8 cellular contexts compared by ENCODE assay signal in genomic region chr5:1801954-1802295, GRCh38. TPM values are rescaled to one million over a fixed set of nuclear protein-coding genes. Genes with fewer than 3 reads are reported as not detected.
DNase-seq lines count a peak whose midpoint lies in the region; ATAC-seq and TF ChIP-seq lines count a peak whose summit lies in the region.

No MANE protein-coding gene starts in this region.

- peaks cover 43 to 62% (median 59%) of the 10 kb centered on the region in 11 experiments for H4K20me1 ChIP-seq in BLaER1 treated with 17β-estradiol and CSF1 and Interleukin-3, amounts not matched to agents 10 nM and 100 nM

- no peaks in the 10 kb centered on the region for H3K9me3 ChIP-seq in BLaER1 treated with 17β-estradiol and CSF1 and Interleukin-3, amounts not matched to agents 10 nM and 100 nM (replicated peaks in 1 of 11)
- H3K9me3 ChIP-seq in HUES48 (ENCODE audit: control insufficient read depth, insufficient read depth, low read length), result no peaks in the 10 kb centered on the region
- H3K9me3 ChIP-seq in testis, result no peaks in the 10 kb centered on the region

- TF ChIP-seq CTCF in testis (IDR thresholded peaks at IDR 0.05), result no peak

- WGBS in testis, 2 donors, result 12 to 14% methylated on average over 7 of the region's 7 CpGs

- H3K9ac ChIP-seq in BLaER1 treated with 17β-estradiol and CSF1 and Interleukin-3, amounts not matched to agents 10 nM and 100 nM, result peak overlapping the region; percentile 89 to 97 (median 94)
- H3K9ac ChIP-seq in HUES48 (ENCODE audit: low read depth, low read length), result peak overlapping the region; percentile 97

- intact Hi-C loops in testis (cut with DNase I; ENCODE audit: low total_unique reads), result no loop called here

- H3K4me3 ChIP-seq in BLaER1 treated with 17β-estradiol and CSF1 and Interleukin-3, amounts not matched to agents 10 nM and 100 nM, result peak overlapping the region; percentile 70 to 99 (median 94)
- H3K4me3 ChIP-seq in HUES48 (ENCODE audit: low read depth, low read length) (peak overlapping the region; percentile 100), testis (peak overlapping the region; percentile 69 to 92)

- H3K9me3 Mint-ChIP-seq in activated naive CD4-positive, alpha-beta T cell treated with anti-CD3 and anti-CD28 coated beads, Interleukin-2, amount 50 U/mL, for 72 hours, result no peaks in the 10 kb centered on the region

- peaks cover 42 to 51% of the 10 kb centered on the region in 2 donors for H3K36me3 Mint-ChIP-seq in activated naive CD4-positive, alpha-beta T cell treated with anti-CD3 and anti-CD28 coated beads, Interleukin-2, amount 50 U/mL, for 72 hours

- H3K27me3 ChIP-seq in BLaER1 treated with 17β-estradiol and CSF1 and Interleukin-3, amounts not matched to agents 10 nM and 100 nM, result peaks cover 0 to 36% (median 0%) of the 10 kb centered on the region in 11 experiments; a peak in 3 of 22 replicates
- no peaks in the 10 kb centered on the region for H3K27me3 ChIP-seq in HUES48 (ENCODE audit: control insufficient read depth, insufficient read depth, low read length)
- no peaks in the 10 kb centered on the region for H3K27me3 ChIP-seq in testis

- no peak for ATAC-seq in activated naive CD4-positive, alpha-beta T cell treated with anti-CD3 and anti-CD28 coated beads, Interleukin-2, amount 50 U/mL, for 72 hours

- H3K4me2 ChIP-seq in BLaER1 treated with 17β-estradiol and CSF1 and Interleukin-3, amounts not matched to agents 10 nM and 100 nM, result peak overlapping the region; percentile 85 to 100 (median 96)

- peaks cover 31 to 50% (median 46%) of the 10 kb centered on the region in 10 experiments for H3K4me1 ChIP-seq in BLaER1 treated with 17β-estradiol and CSF1 and Interleukin-3, amounts not matched to agents 10 nM and 100 nM
- H3K4me1 ChIP-seq in HUES48 (ENCODE audit: control insufficient read depth, insufficient read depth, low read length), result peaks cover 5% of the 10 kb centered on the region
- H3K4me1 ChIP-seq in testis, result peaks cover 12% of the 10 kb centered on the region

- peak overlapping the region; percentile 90 to 91 for H3K27ac Mint-ChIP-seq in activated naive CD4-positive, alpha-beta T cell treated with anti-CD3 and anti-CD28 coated beads, Interleukin-2, amount 50 U/mL, for 72 hours

- H3K36me3 ChIP-seq in BLaER1 treated with 17β-estradiol and CSF1 and Interleukin-3, amounts not matched to agents 10 nM and 100 nM, result peaks cover 58 to 66% (median 62%) of the 10 kb centered on the region in 11 experiments
- peaks cover 65% of the 10 kb centered on the region for H3K36me3 ChIP-seq in HUES48 (ENCODE audit: control insufficient read depth, insufficient read depth, low read length)
- no peaks in the 10 kb centered on the region for H3K36me3 ChIP-seq in testis (ENCODE audit: low read depth, missing control alignments)

- H3K27ac ChIP-seq in BLaER1 treated with 17β-estradiol and CSF1 and Interleukin-3, amounts not matched to agents 10 nM and 100 nM, result peak overlapping the region; percentile 86 to 96 (median 92); a peak in 21 of 22 replicates
- H3K27ac ChIP-seq in HUES48 (ENCODE audit: low read depth, low read length), result peak overlapping the region; percentile 88
- H3K27ac ChIP-seq in testis, result peak overlapping the region in 1 of 2 donors; percentile 73

- no peak for DNase-seq in activated naive CD4-positive, alpha-beta T cell treated with anti-CD3 and anti-CD28 coated beads, Interleukin-2, amount 50 U/mL, for 72 hours (ENCODE audit: low spot score in 2 of 2)
- DNase-seq in islet precursor cell (peak; percentile 70), testis (peak; percentile 34), COLO829 (ENCODE audit: low spot score) (no peak), T-helper 9 cell (no peak), HT-29 (ENCODE audit: low spot score) (no peak)

- TF ChIP-seq POLR2A in testis (IDR thresholded peaks at IDR 0.05), result no peak

RNA-seq across cellular contexts. Expression of gene NDUFS6, which starts 0.7 kb away (rescaled TPM):
- total RNA-seq in activated naive CD4-positive, alpha-beta T cell treated with anti-CD3 and anti-CD28 coated beads, Interleukin-2, amount 50 U/mL, for 72 hours, result 10 to 100 TPM; 32.3 to 32.6 TPM
- 10 to 100 TPM; 54.9 to 58.7 TPM for total RNA-seq in testis
- polyA plus RNA-seq in testis (ENCODE audit: insufficient read depth, low read depth, low replicate concordance), result 59.3 TPM
- total RNA-seq in HT-29 (2014; rRNA removed; shearing (Covaris generic)), result 110 and 146 TPM in 2 replicates

RNA-seq across cellular contexts. Expression of gene MRPL36, which starts 2.3 kb away (rescaled TPM):
- total RNA-seq in activated naive CD4-positive, alpha-beta T cell treated with anti-CD3 and anti-CD28 coated beads, Interleukin-2, amount 50 U/mL, for 72 hours, result 10 to 100 TPM; 60.4 to 69.6 TPM
- total RNA-seq in testis, result 100 to 1,000 TPM in 1 of 2 donors, 10 to 100 TPM in 1; 60.8 to 101 TPM
- polyA plus RNA-seq in testis (ENCODE audit: insufficient read depth, low read depth, low replicate concordance), result 164 TPM
- total RNA-seq in HT-29 (2014; rRNA removed; shearing (Covaris generic)), result 140 and 145 TPM in 2 replicates

Comparison
In these comparisons a context has a peak if more than half of its experiments do, and no peak if none do; other contexts are left out.
1. DNase-seq: peak in islet precursor cell (single experiment) and testis (single experiment); none in activated naive CD4-positive, alpha-beta T cell treated with anti-CD3 and anti-CD28 coated beads, Interleukin-2, amount 50 U/mL, for 72 hours (0 of 2), COLO829 (single experiment), T-helper 9 cell (single experiment) and HT-29 (single experiment).
2. Peak in every context shown above with its lines, with median percentiles within 50 percentile points of each other: H3K4me3 ChIP-seq.